9 cellular contexts compared by ENCODE assay signal in genomic region chr2:180359522-180360282, GRCh38.
A peak's percentile ranks its signal among the peaks of the same experiment; 100 is the strongest.
DNase-seq lines count a peak whose midpoint lies in the region; ATAC-seq and TF ChIP-seq lines count a peak whose summit lies in the region.
"Had no signal": no experiment of that assay in that cellular context is flagged by ENCODE, and none has a peak within 500 bp of the region (broad histone marks: within the 10 kb centered on the region; RNA-seq: fewer than 3 reads in every experiment).

No MANE protein-coding gene starts in this region.

- WGBS in lung, 2 donors = 97 to 98% methylated on average over 1 of the region's 1 CpG

- H3K36me3 Mint-ChIP-seq in activated CD4-positive, alpha-beta T cell treated with anti-CD3 and anti-CD28 coated beads for 36 hours (ENCODE audit: low read depth) = no peaks in the 10 kb centered on the region
- H3K36me3 Mint-ChIP-seq in activated CD4-positive, alpha-beta T cell treated with anti-CD3 and anti-CD28 coated beads, Interleukin-2, amount 10 ng/mL, durations not matched to agents 24 days and 14 days (ENCODE audit: low read depth) = no peaks in the 10 kb centered on the region
- H3K36me3 Mint-ChIP-seq in activated T-cell treated with anti-CD3 and anti-CD28 coated beads, Interleukin-2, amount 50 U/mL, for 24 hours (ENCODE audit: low read depth) = no peaks in the 10 kb centered on the region
- H3K36me3 Mint-ChIP-seq: CD4-positive, alpha-beta memory T cell had no signal

- no peak overlapping the region for H3K4me3 Mint-ChIP-seq in activated CD4-positive, alpha-beta T cell treated with anti-CD3 and anti-CD28 coated beads for 36 hours
- no peak overlapping the region for H3K4me3 Mint-ChIP-seq in activated CD4-positive, alpha-beta T cell treated with anti-CD3 and anti-CD28 coated beads, Interleukin-2, amount 10 ng/mL, durations not matched to agents 24 days and 14 days
- no peak overlapping the region for H3K4me3 Mint-ChIP-seq in activated T-cell treated with anti-CD3 and anti-CD28 coated beads, Interleukin-2, amount 50 U/mL, for 24 hours

- no peaks in the 10 kb centered on the region for H3K36me3 ChIP-seq in lung (ENCODE audit: control insufficient read depth in 2 of 2, insufficient read depth in 2 of 2, low read length in 2 of 2)

- POLR2A ChIA-PET in activated CD4-positive, alpha-beta T cell treated with anti-CD3 and anti-CD28 coated beads for 36 hours (lab: Charles Lee) = no interaction called here

- H3K9me3 ChIP-seq in lung (ENCODE audit: control insufficient read depth in 2 of 2, insufficient read depth in 1 of 2, low read length in 1 of 2) = no peaks in the 10 kb centered on the region

- ATAC-seq in activated CD4-positive, alpha-beta T cell treated with anti-CD3 and anti-CD28 coated beads for 36 hours = peak; percentile 30
- ATAC-seq in HG02763 (IDR thresholded peaks at IDR 0.05; ENCODE audit: unreplicated experiment) (peak; percentile 96), lung (ENCODE audit: insufficient read depth, low FRiP score) (peak; percentile 19)

- no peak overlapping the region for H3K27ac Mint-ChIP-seq in activated CD4-positive, alpha-beta T cell treated with anti-CD3 and anti-CD28 coated beads for 36 hours
- no peak overlapping the region for H3K27ac Mint-ChIP-seq in activated CD4-positive, alpha-beta T cell treated with anti-CD3 and anti-CD28 coated beads, Interleukin-2, amount 10 ng/mL, durations not matched to agents 24 days and 14 days
- H3K27ac Mint-ChIP-seq in activated T-cell treated with anti-CD3 and anti-CD28 coated beads, Interleukin-2, amount 50 U/mL, for 24 hours = no peak overlapping the region
- H3K27ac Mint-ChIP-seq: CD4-positive, alpha-beta memory T cell had no signal

- H3K9me3 Mint-ChIP-seq in activated CD4-positive, alpha-beta T cell treated with anti-CD3 and anti-CD28 coated beads for 36 hours (ENCODE audit: low read depth) = no peaks in the 10 kb centered on the region
- H3K9me3 Mint-ChIP-seq in activated CD4-positive, alpha-beta T cell treated with anti-CD3 and anti-CD28 coated beads, Interleukin-2, amount 10 ng/mL, durations not matched to agents 24 days and 14 days = no peaks in the 10 kb centered on the region
- no peaks in the 10 kb centered on the region for H3K9me3 Mint-ChIP-seq in activated T-cell treated with anti-CD3 and anti-CD28 coated beads, Interleukin-2, amount 50 U/mL, for 24 hours

- no peaks in the 10 kb centered on the region for H3K4me1 Mint-ChIP-seq in activated CD4-positive, alpha-beta T cell treated with anti-CD3 and anti-CD28 coated beads for 36 hours
- no peaks in the 10 kb centered on the region for H3K4me1 Mint-ChIP-seq in activated CD4-positive, alpha-beta T cell treated with anti-CD3 and anti-CD28 coated beads, Interleukin-2, amount 10 ng/mL, durations not matched to agents 24 days and 14 days
- H3K4me1 Mint-ChIP-seq in activated T-cell treated with anti-CD3 and anti-CD28 coated beads, Interleukin-2, amount 50 U/mL, for 24 hours (ENCODE audit: low read depth) = no peaks in the 10 kb centered on the region
- H3K4me1 Mint-ChIP-seq: CD4-positive, alpha-beta memory T cell had no signal

- no peak overlapping the region for H3K4me3 ChIP-seq in lung

- intact Hi-C loops in activated CD4-positive, alpha-beta T cell treated with anti-CD3 and anti-CD28 coated beads for 36 hours (cut with DNase I, micrococcal nuclease) = loop anchor here in 1 of 2 experiments (5.0 kb wide), 1 partner anchor 698 kb away; no protein-coding TSS in a partner anchor
- intact Hi-C loops in activated CD4-positive, alpha-beta T cell treated with anti-CD3 and anti-CD28 coated beads, Interleukin-2, amount 10 ng/mL, durations not matched to agents 24 days and 14 days (cut with micrococcal nuclease) = no loop called here

- no peak overlapping the region for H3K27ac ChIP-seq in lung (ENCODE audit: low read depth in 1 of 2, low read length in 1 of 2)

- TF ChIP-seq CTCF in lung (IDR thresholded peaks at IDR 0.05; ENCODE audit: control extremely low read depth, extremely low read depth) = no peak

- no peaks in the 10 kb centered on the region for H3K4me1 ChIP-seq in lung (ENCODE audit: control insufficient read depth in 2 of 2, insufficient read depth in 2 of 2, low read length in 2 of 2)

- DNase-seq in activated CD4-positive, alpha-beta T cell treated with anti-CD3 and anti-CD28 coated beads for 36 hours = peak; percentile 10
- no peak for DNase-seq in activated CD4-positive, alpha-beta T cell treated with anti-CD3 and anti-CD28 coated beads, Interleukin-2, amount 10 ng/mL, durations not matched to agents 24 days and 14 days
- peak; percentile 88 for DNase-seq in NCI-H2029 treated with DMSO at 0.1 percent for 48 hours (lab: John Stamatoyannopoulos, UW)
- no peak for DNase-seq in lung (ENCODE audit: low spot score)
- no peak for DNase-seq in stimulated activated naive CD4-positive, alpha-beta T cell (lab: John Stamatoyannopoulos, UW)
- DNase-seq in GM19238 (ENCODE audit: insufficient read length, low spot score) = no peak
- no peak for DNase-seq in activated T-cell treated with anti-CD3 and anti-CD28 coated beads, Interleukin-2, amount 50 U/mL, for 24 hours

- CTCF ChIA-PET in activated CD4-positive, alpha-beta T cell treated with anti-CD3 and anti-CD28 coated beads for 36 hours (lab: Charles Lee) = no interaction called here

- H3K27me3 ChIP-seq in lung (ENCODE audit: control insufficient read depth, insufficient read depth) = no peaks in the 10 kb centered on the region

- no peaks in the 10 kb centered on the region for H3K27me3 Mint-ChIP-seq in activated CD4-positive, alpha-beta T cell treated with anti-CD3 and anti-CD28 coated beads for 36 hours
- no peaks in the 10 kb centered on the region for H3K27me3 Mint-ChIP-seq in activated CD4-positive, alpha-beta T cell treated with anti-CD3 and anti-CD28 coated beads, Interleukin-2, amount 10 ng/mL, durations not matched to agents 24 days and 14 days
- H3K27me3 Mint-ChIP-seq in activated T-cell treated with anti-CD3 and anti-CD28 coated beads, Interleukin-2, amount 50 U/mL, for 24 hours = no peaks in the 10 kb centered on the region
- H3K27me3 Mint-ChIP-seq: CD4-positive, alpha-beta memory T cell had no signal

Comparison
In these comparisons a context has a peak if more than half of its experiments do, and no peak if none do; other contexts are left out.
1. DNase-seq: peak in activated CD4-positive, alpha-beta T cell treated with anti-CD3 and anti-CD28 coated beads for 36 hours (single experiment) and NCI-H2029 treated with DMSO at 0.1 percent for 48 hours (single experiment); none in activated CD4-positive, alpha-beta T cell treated with anti-CD3 and anti-CD28 coated beads, Interleukin-2, amount 10 ng/mL, durations not matched to agents 24 days and 14 days (single experiment), lung (single experiment), stimulated activated naive CD4-positive, alpha-beta T cell (0 of 6), GM19238 (single experiment) and activated T-cell treated with anti-CD3 and anti-CD28 coated beads, Interleukin-2, amount 50 U/mL, for 24 hours (single experiment).
2. ATAC-seq: peak in every context shown above with its lines; median percentile 96 in HG02763; 30 in activated CD4-positive, alpha-beta T cell treated with anti-CD3 and anti-CD28 coated beads for 36 hours; 19 in lung.